Comparison of ENCODE assay signal across 8 cellular contexts in the genomic region with DNA sequence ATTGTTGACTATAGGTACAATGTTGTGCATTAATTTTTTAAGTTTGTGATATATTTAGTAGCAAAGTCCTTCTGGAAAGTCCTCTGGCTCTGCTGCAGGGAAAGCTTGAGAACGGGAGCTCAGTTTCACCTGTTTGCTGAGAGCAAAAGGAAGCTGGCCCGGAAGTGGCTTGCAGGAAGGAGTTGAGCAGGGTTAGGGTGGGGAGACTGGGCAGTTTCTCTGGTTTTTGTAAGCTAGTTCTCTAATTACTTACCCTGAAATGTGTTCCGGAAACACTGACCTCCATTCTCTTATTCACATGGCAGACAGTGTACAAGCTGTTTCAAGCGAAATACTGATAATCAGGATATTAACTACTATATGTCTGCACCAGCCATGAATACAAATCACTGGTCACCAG. TPM values are rescaled to one million over a fixed set of nuclear protein-coding genes. Genes with fewer than 3 reads are reported as not detected.
DNase-seq lines count a peak whose midpoint lies in the region; ATAC-seq and TF ChIP-seq lines count a peak whose summit lies in the region.

No MANE protein-coding gene starts in this region.

- no peak for TF ChIP-seq POLR2A in vagina (IDR thresholded peaks at IDR 0.05)

- H4K20me1 ChIP-seq in fibroblast of lung (ENCODE audit: control insufficient read depth, extremely low read depth, insufficient read depth, low read length) = no peaks in the 10 kb centered on the region

- no peaks in the 10 kb centered on the region for H3K27me3 ChIP-seq in fibroblast of lung (ENCODE audit: control insufficient read depth, insufficient read depth, low read length)
- H3K27me3 ChIP-seq in vagina = no peaks in the 10 kb centered on the region

- intact Hi-C loops in vagina (cut with DNase I) = no loop called here

- no peak overlapping the region for H2AFZ ChIP-seq in fibroblast of lung (ENCODE audit: low read length)

- H3K9me3 ChIP-seq in fibroblast of lung (ENCODE audit: control insufficient read depth, insufficient read depth, low read depth, low read length) (no peaks in the 10 kb centered on the region), vagina (no peaks in the 10 kb centered on the region)

- H3K27ac ChIP-seq in fibroblast of lung (ENCODE audit: insufficient read depth, low read length) (peak overlapping the region; percentile 65), vagina (peak overlapping the region; percentile 52)

- TF ChIP-seq CTCF in fibroblast of lung (conservative IDR thresholded peaks at IDR 0.05 in 1 of 2, IDR thresholded peaks at IDR 0.05 in 1 of 2; ENCODE audit: low read depth in 1 of 2, low read length in 2 of 2) = no peak
- no peak for TF ChIP-seq CTCF in vagina (IDR thresholded peaks at IDR 0.05)

- DNase-seq in NOMO-1 (lab: John Stamatoyannopoulos, UW; ENCODE audit: unreplicated experiment in 2 of 2) (peak; percentile 77 to 83), fibroblast of lung (ENCODE audit: low read depth in 2 of 2) (no peak), vagina (ENCODE audit: extremely low spot score in 2 of 2) (no peak), foreskin melanocyte (no peak), HUDEP-2 (lab: John Stamatoyannopoulos, UW; ENCODE audit: unreplicated experiment in 76 of 76) (no peak), OCI-M1 (lab: John Stamatoyannopoulos, UW) (no peak)

- no peaks in the 10 kb centered on the region for H3K79me2 ChIP-seq in fibroblast of lung (ENCODE audit: control insufficient read depth, insufficient read depth, low read length)

- peaks cover 21% of the 10 kb centered on the region for H3K4me1 ChIP-seq in fibroblast of lung (ENCODE audit: control insufficient read depth, extremely low read depth, insufficient read depth, low read length)
- peaks cover 30% of the 10 kb centered on the region for H3K4me1 ChIP-seq in vagina

- H3K36me3 ChIP-seq in fibroblast of lung (ENCODE audit: control insufficient read depth, insufficient read depth, low read length) (peaks cover 12% of the 10 kb centered on the region), vagina (peaks cover 0 to 57% of the 10 kb centered on the region in 2 donors)

- H3K4me3 ChIP-seq in fibroblast of lung (replicated peaks in 1 of 4; ENCODE audit: control extremely low read depth in 1 of 4, insufficient read depth in 1 of 4, low read depth in 3 of 4, low read length in 4 of 4) = no peak overlapping the region
- no peak overlapping the region for H3K4me3 ChIP-seq in vagina

- no peak overlapping the region for H3K4me2 ChIP-seq in fibroblast of lung (ENCODE audit: extremely low read depth, insufficient read depth, low read length)

- no peak overlapping the region for H3K9ac ChIP-seq in fibroblast of lung (ENCODE audit: insufficient read depth, low read length)

- ATAC-seq in GM18498 (IDR thresholded peaks at IDR 0.05; ENCODE audit: unreplicated experiment) (peak; percentile 82), GM21737 (IDR thresholded peaks at IDR 0.05; ENCODE audit: unreplicated experiment) (peak; percentile 70)

RNA-seq across cellular contexts. Expression of a gene that starts 22.3 kb away (rescaled TPM):
- total RNA-seq in fibroblast of lung (15.7 and 20.0 TPM in 2 replicates), vagina (16.5 TPM)
- polyA plus RNA-seq in fibroblast of lung = 16.9 and 52.6 TPM in 2 replicates
- polyA plus RNA-seq in fibroblast of lung (2012) = 10.4 and 26.6 TPM in 2 replicates
- 9.6 and 20.6 TPM in 2 replicates for polyA minus RNA-seq in fibroblast of lung (ENCODE audit: low replicate concordance)

Comparison
In these comparisons a context has a peak if more than half of its experiments do, and no peak if none do; other contexts are left out.
1. DNase-seq: peak in NOMO-1 (2 of 2); none in fibroblast of lung (0 of 2), vagina (0 of 2), foreskin melanocyte (single experiment), HUDEP-2 (0 of 76) and OCI-M1 (single experiment).